ENCODE assay signal across 11 cellular contexts in the genomic region with DNA sequence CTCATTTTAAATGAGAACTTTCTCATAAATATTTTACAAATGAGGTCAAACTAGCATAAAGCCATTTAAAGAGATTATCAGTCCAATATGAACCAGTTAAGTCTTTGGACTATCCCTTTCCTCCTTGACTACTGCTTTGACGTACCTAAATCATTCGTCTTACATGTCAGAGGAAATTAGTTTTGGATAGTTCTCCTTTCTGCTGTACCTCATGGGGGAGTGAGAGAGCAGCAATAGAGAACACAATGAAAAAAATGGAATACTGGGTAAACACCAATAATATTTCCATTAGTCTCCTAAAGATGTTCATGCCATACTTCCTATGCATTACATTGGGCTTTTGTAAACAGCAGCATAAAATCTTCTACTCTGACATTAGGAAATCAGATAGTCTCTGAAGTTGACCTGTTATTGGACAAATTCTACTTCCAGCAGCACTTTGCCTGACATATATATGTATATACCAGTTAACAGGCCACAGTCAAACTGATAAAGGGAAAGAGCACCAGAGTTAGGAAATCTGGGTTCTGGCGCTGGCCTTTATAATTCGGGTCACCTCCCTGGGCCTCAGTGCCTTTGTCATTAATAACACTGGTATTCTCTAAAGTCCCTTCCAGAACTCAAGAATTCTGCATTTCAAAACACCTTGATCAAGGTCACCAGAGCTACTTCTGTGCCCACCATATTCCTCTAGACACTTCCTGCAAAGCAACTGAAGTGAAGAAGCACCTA. TPM values are rescaled to one million over a fixed set of nuclear protein-coding genes. Genes with fewer than 3 reads are reported as not detected.
DNase-seq lines count a peak whose midpoint lies in the region; ATAC-seq, FAIRE-seq and TF ChIP-seq lines count a peak whose summit lies in the region.
"Had no signal": no experiment of that assay in that cellular context is flagged by ENCODE, and none has a peak within 500 bp of the region (broad histone marks: within the 10 kb centered on the region; RNA-seq: fewer than 3 reads in every experiment).

No MANE protein-coding gene starts in this region.

- no peak overlapping the region for H3K4me3 Mint-ChIP-seq in activated CD4-positive, alpha-beta T cell treated with anti-CD3 and anti-CD28 coated beads, Interleukin-2, amount 10 ng/mL, durations not matched to agents 24 days and 14 days
- H3K4me3 Mint-ChIP-seq: neural crest cell; stimulated activated memory B cell treated with anti-CD40 and anti-IgM and Interleukin-4, amounts not matched to agents 10 μg/mL and 1 μg/mL and 100 μg/mL, for 72 hours had no signal

- H3K4me1 Mint-ChIP-seq in activated CD4-positive, alpha-beta T cell treated with anti-CD3 and anti-CD28 coated beads, Interleukin-2, amount 10 ng/mL, durations not matched to agents 24 days and 14 days, result peaks cover 15% of the 10 kb centered on the region
- H3K4me1 Mint-ChIP-seq: neural crest cell had no signal

- no peaks in the 10 kb centered on the region for H4K20me1 ChIP-seq in HepG2 (ENCODE audit: insufficient read depth, low read length)
- no peaks in the 10 kb centered on the region for H4K20me1 ChIP-seq in hepatocyte (ENCODE audit: insufficient read depth, poor library complexity, severe bottlenecking)

- no peak for FAIRE-seq in HepG2 (lab: Jason Lieb, UNC)

- POLR2A ChIA-PET in HepG2 (lab: Yijun Ruan, JAX), result no interaction called here

- CTCF ChIA-PET in HepG2 (lab: Yijun Ruan, JAX; ENCODE audit: low intra/inter-chr PET ratio, low total read pairs), result no interaction called here

- H3K79me2 ChIP-seq in HepG2 (ENCODE audit: insufficient read depth, low read length), result no peaks in the 10 kb centered on the region
- H3K79me2 ChIP-seq in hepatocyte, result no peaks in the 10 kb centered on the region

- intact Hi-C loops in HepG2 (cut with micrococcal nuclease; ENCODE audit: unreplicated experiment), result no loop called here
- intact Hi-C loops in activated CD4-positive, alpha-beta T cell treated with anti-CD3 and anti-CD28 coated beads, Interleukin-2, amount 10 ng/mL, durations not matched to agents 24 days and 14 days (cut with micrococcal nuclease), result no loop called here

- H3K4me2 ChIP-seq in HepG2 (ENCODE audit: low read depth, low read length) (no peak overlapping the region), hepatocyte (no peak overlapping the region)

- no peak for TF ChIP-seq EP300 in HepG2 (IDR thresholded peaks at IDR 0.05; ENCODE audit: low read depth in 2 of 2, low read length in 2 of 2)
- no peak for TF ChIP-seq EP300 in HepG2 (CRISPR knock-in tag; IDR thresholded peaks at IDR 0.05; ENCODE audit: borderline replicate concordance)

- H3K4me3 ChIP-seq in liver (ENCODE audit: low read depth in 1 of 3, low read length in 3 of 3) (no peak overlapping the region), HepG2 (replicated peaks in 1 of 3; ENCODE audit: insufficient read depth in 1 of 3, low read depth in 2 of 3, low read length in 3 of 3) (no peak overlapping the region), hepatocyte (no peak overlapping the region)

- ATAC-seq in HepG2 (no peak), GM19023 (IDR thresholded peaks at IDR 0.05; ENCODE audit: unreplicated experiment) (no peak)
- ATAC-seq: stimulated activated memory B cell treated with anti-CD40 and anti-IgM and Interleukin-4, amounts not matched to agents 10 μg/mL and 1 μg/mL and 100 μg/mL, for 72 hours had no signal

- peaks cover 9% of the 10 kb centered on the region for H3K9me3 Mint-ChIP-seq in activated CD4-positive, alpha-beta T cell treated with anti-CD3 and anti-CD28 coated beads, Interleukin-2, amount 10 ng/mL, durations not matched to agents 24 days and 14 days

- H3K27ac Mint-ChIP-seq in activated CD4-positive, alpha-beta T cell treated with anti-CD3 and anti-CD28 coated beads, Interleukin-2, amount 10 ng/mL, durations not matched to agents 24 days and 14 days, result no peak overlapping the region

- WGBS in liver, result 86% methylated on average over 4 of the region's 4 CpGs
- 82% methylated on average over 4 of the region's 4 CpGs for WGBS in HepG2 (ENCODE audit: low lambda C conversion rate)
- 84% methylated on average over 4 of the region's 4 CpGs for WGBS in hepatocyte (ENCODE audit: low lambda C conversion rate, missing lambda C conversion rate)

- in situ Hi-C loops in HepG2 (cut with HindIII; ENCODE audit: extremely low pct_ligation_motif_present, low pct_unique_long_range_greater_than_20kb), result no loop called here

- no peaks in the 10 kb centered on the region for H3K9me2 ChIP-seq in hepatocyte (replicated peaks; ENCODE audit: insufficient read depth)

- no peaks in the 10 kb centered on the region for H3K27me3 ChIP-seq in liver (ENCODE audit: control insufficient read depth in 4 of 4, insufficient read depth in 4 of 4, low read length in 3 of 4)
- H3K27me3 ChIP-seq in HepG2 (ENCODE audit: control insufficient read depth in 1 of 2, insufficient read depth in 2 of 2, low read length in 2 of 2), result no peaks in the 10 kb centered on the region
- no peaks in the 10 kb centered on the region for H3K27me3 ChIP-seq in hepatocyte

- TF ChIP-seq CTCF in liver (IDR thresholded peaks at IDR 0.05; ENCODE audit: low read depth, low read length, missing input control), result peak; percentile 28
- TF ChIP-seq CTCF in HepG2 (CRISPR knock-in tag; IDR thresholded peaks at IDR 0.05), result no peak
- TF ChIP-seq CTCF in hepatocyte (IDR thresholded peaks at IDR 0.05; ENCODE audit: poor library complexity), result peak; percentile 39

- no peak for DNase-seq in HepG2 (ENCODE audit: low spot score)
- peak; percentile 2 for DNase-seq in SW480 (ENCODE audit: low spot score)
- DNase-seq in hepatocyte (ENCODE audit: low spot score), result no peak
- no peak for DNase-seq in NCI-H2029 treated with DMSO at 0.1 percent for 48 hours (lab: John Stamatoyannopoulos, UW)
- no peak for DNase-seq in activated effector memory CD4-positive, alpha-beta T cell treated with Interleukin-2 at 50 U/mL for 16 hours
- DNase-seq in activated CD4-positive, alpha-beta T cell treated with anti-CD3 and anti-CD28 coated beads, Interleukin-2, amount 10 ng/mL, durations not matched to agents 24 days and 14 days, result no peak

- H2AFZ ChIP-seq in HepG2 (ENCODE audit: low read length), result no peak overlapping the region
- H2AFZ ChIP-seq in hepatocyte, result no peak overlapping the region

- H3K27ac ChIP-seq in liver (ENCODE audit: low read depth in 1 of 2, low read length in 2 of 2) (no peak overlapping the region), HepG2 (ENCODE audit: extremely low read length, insufficient read depth, low read length) (no peak overlapping the region), hepatocyte (no peak overlapping the region)
- H3K27ac ChIP-seq: WERI-Rb-1 had no signal

- peaks cover 67% of the 10 kb centered on the region for H3K36me3 Mint-ChIP-seq in activated CD4-positive, alpha-beta T cell treated with anti-CD3 and anti-CD28 coated beads, Interleukin-2, amount 10 ng/mL, durations not matched to agents 24 days and 14 days (ENCODE audit: low read depth)

- TF ChIP-seq RAD21 in liver (IDR thresholded peaks at IDR 0.05), result peak; percentile 68 to 76
- no peak for TF ChIP-seq RAD21 in HepG2 (CRISPR knock-in tag; IDR thresholded peaks at IDR 0.05)

- peaks cover 0 to 31% (median 28%) of the 10 kb centered on the region in 4 donors for H3K36me3 ChIP-seq in liver (ENCODE audit: control insufficient read depth in 4 of 4, insufficient read depth in 3 of 4, low read depth in 1 of 4, low read length in 3 of 4)
- peaks cover 8 to 28% of the 10 kb centered on the region in 2 experiments; a peak in 4 of 5 replicates for H3K36me3 ChIP-seq in HepG2 (replicated peaks in 1 of 2; ENCODE audit: control insufficient read depth in 1 of 2, insufficient read depth in 2 of 2, low read length in 2 of 2)
- H3K36me3 ChIP-seq in hepatocyte (replicated peaks; ENCODE audit: insufficient read depth, low read depth), result peaks cover 8% of the 10 kb centered on the region

- no peaks in the 10 kb centered on the region for H3K9me3 ChIP-seq in liver (ENCODE audit: control insufficient read depth in 4 of 4, low read length in 3 of 4)
- H3K9me3 ChIP-seq in HepG2 (ENCODE audit: low read length), result peaks cover 14% of the 10 kb centered on the region; the same call in 1 of the 2 replicates
- no peaks in the 10 kb centered on the region for H3K9me3 ChIP-seq in hepatocyte (ENCODE audit: low read depth)

- BruUV-seq in HepG2 (replicated peaks; lab: Mats Ljungman, UMichigan), result no TSS peak

- TF ChIP-seq POLR2A in HepG2 (IDR thresholded peaks at IDR 0.05; ENCODE audit: insufficient read depth in 1 of 2, low read depth in 2 of 2, low read length in 2 of 2), result no peak

- H3K4me1 ChIP-seq in liver (ENCODE audit: control insufficient read depth in 4 of 4, insufficient read depth in 4 of 4, low read length in 3 of 4), result no peaks in the 10 kb centered on the region
- H3K4me1 ChIP-seq in HepG2 (ENCODE audit: insufficient read depth, low read length), result no peaks in the 10 kb centered on the region
- H3K4me1 ChIP-seq in hepatocyte (ENCODE audit: insufficient read depth), result no peaks in the 10 kb centered on the region

- H3K9ac ChIP-seq in liver (ENCODE audit: low read depth in 1 of 2, low read length in 2 of 2) (no peak overlapping the region), HepG2 (ENCODE audit: insufficient read depth, low read depth, low read length) (no peak overlapping the region)

- H3K27me3 Mint-ChIP-seq in activated CD4-positive, alpha-beta T cell treated with anti-CD3 and anti-CD28 coated beads, Interleukin-2, amount 10 ng/mL, durations not matched to agents 24 days and 14 days, result no peaks in the 10 kb centered on the region
- H3K27me3 Mint-ChIP-seq: stimulated activated memory B cell treated with anti-CD40 and anti-IgM and Interleukin-4, amounts not matched to agents 10 μg/mL and 1 μg/mL and 100 μg/mL, for 72 hours had no signal

RNA-seq across cellular contexts. Expression of a gene that starts 26.8 kb away (rescaled TPM):
- 10 to 100 TPM; 25.4 to 30.0 TPM for total RNA-seq in liver
- 10 to 100 TPM; 36.4 to 54.2 TPM for polyA plus RNA-seq in liver
- total RNA-seq in HepG2 (2016; rRNA removed; fragmentation: Illumina TruSeq; extraction: Trizol), result 77.8 and 78.2 TPM in 2 replicates
- 22.6 and 30.9 TPM in 2 replicates for total RNA-seq in HepG2 (2016; cell fraction: cytosol; rRNA removed; fragmentation: Illumina TruSeq; extraction: Trizol; ENCODE audit: low read depth)
- 79.0 and 81.0 TPM in 2 replicates for total RNA-seq in HepG2 (2016; cell fraction: insoluble cytoplasmic fraction; rRNA removed; fragmentation: Illumina TruSeq; extraction: Trizol)
- 54.0 and 62.0 TPM in 2 replicates for total RNA-seq in HepG2 (2016; cell fraction: membrane; rRNA removed; fragmentation: Illumina TruSeq; extraction: Trizol)
- total RNA-seq in HepG2 (2016; cell fraction: nucleus; rRNA removed; fragmentation: Illumina TruSeq; extraction: Trizol), result 45.2 and 47.9 TPM in 2 replicates
- 41.9 and 50.0 TPM in 2 replicates for polyA plus RNA-seq in HepG2 (2011; rRNA removed)
- 40.2 and 43.5 TPM in 2 replicates for polyA plus RNA-seq in HepG2 (2011; cell fraction: cytosol; rRNA removed)
- 46.3 and 51.0 TPM in 2 replicates for polyA plus RNA-seq in HepG2 (2011; cell fraction: nucleus; rRNA removed)
- polyA plus RNA-seq in HepG2 (2012), result 37.3 and 63.6 TPM in 2 replicates
- polyA plus RNA-seq in HepG2 (2016; cell fraction: cytosol; fragmentation: Illumina TruSeq; extraction: Trizol; ENCODE audit: low read depth), result 30.9 and 42.2 TPM in 2 replicates
- 74.7 and 81.2 TPM in 2 replicates for polyA plus RNA-seq in HepG2 (2016; cell fraction: insoluble cytoplasmic fraction; fragmentation: Illumina TruSeq; extraction: Trizol; ENCODE audit: low read depth)
- 45.4 and 51.3 TPM in 2 replicates for polyA plus RNA-seq in HepG2 (2016; cell fraction: membrane; fragmentation: Illumina TruSeq; extraction: Trizol; ENCODE audit: low read depth)
- polyA plus RNA-seq in HepG2 (2016; cell fraction: nucleus; fragmentation: Illumina TruSeq; extraction: Trizol; ENCODE audit: insufficient read depth, low read depth), result 89.5 and 98.9 TPM in 2 replicates
- 49.3 and 54.0 TPM in 2 replicates for polyA minus RNA-seq in HepG2 (2011; rRNA and poly(A)+ RNA removed; ENCODE audit: low replicate concordance)
- polyA minus RNA-seq in HepG2 (2011; cell fraction: cytosol; rRNA and poly(A)+ RNA removed), result 21.8 and 22.8 TPM in 2 replicates
- polyA minus RNA-seq in HepG2 (2011; cell fraction: nucleus; rRNA and poly(A)+ RNA removed), result 29.0 and 29.6 TPM in 2 replicates
- total RNA-seq in hepatocyte, result 47.8 and 52.7 TPM in 2 replicates
- 140 and 155 TPM in 2 replicates for polyA plus RNA-seq in hepatocyte
- 113 and 117 TPM in 2 replicates for total RNA-seq in activated CD4-positive, alpha-beta T cell treated with anti-CD3 and anti-CD28 coated beads, Interleukin-2, amount 10 ng/mL, durations not matched to agents 24 days and 14 days

RNA-seq across cellular contexts. Expression of a gene that starts 34.3 kb away (rescaled TPM):
- total RNA-seq in liver, result 1 to 10 TPM; 1.0 to 1.5 TPM
- polyA plus RNA-seq in liver, result under 1 TPM; 0.21 to 0.22 TPM
- not detected in 2 replicates for total RNA-seq in HepG2 (2016; rRNA removed; fragmentation: Illumina TruSeq; extraction: Trizol)
- total RNA-seq in HepG2 (2016; cell fraction: cytosol; rRNA removed; fragmentation: Illumina TruSeq; extraction: Trizol; ENCODE audit: low read depth), result not detected in 2 replicates
- total RNA-seq in HepG2 (2016; cell fraction: insoluble cytoplasmic fraction; rRNA removed; fragmentation: Illumina TruSeq; extraction: Trizol), result not detected in 2 replicates
- not detected in 2 replicates for total RNA-seq in HepG2 (2016; cell fraction: membrane; rRNA removed; fragmentation: Illumina TruSeq; extraction: Trizol)
- not detected in 2 replicates for total RNA-seq in HepG2 (2016; cell fraction: nucleus; rRNA removed; fragmentation: Illumina TruSeq; extraction: Trizol)
- polyA plus RNA-seq in HepG2 (2011; rRNA removed), result not detected in 2 replicates
- polyA plus RNA-seq in HepG2 (2011; cell fraction: cytosol; rRNA removed), result not detected in 2 replicates
- not detected in 2 replicates for polyA plus RNA-seq in HepG2 (2011; cell fraction: nucleus; rRNA removed)
- not detected in 2 replicates for polyA plus RNA-seq in HepG2 (2012)
- not detected in 2 replicates for polyA plus RNA-seq in HepG2 (2016; cell fraction: cytosol; fragmentation: Illumina TruSeq; extraction: Trizol; ENCODE audit: low read depth)
- not detected in 2 replicates for polyA plus RNA-seq in HepG2 (2016; cell fraction: insoluble cytoplasmic fraction; fragmentation: Illumina TruSeq; extraction: Trizol; ENCODE audit: low read depth)
- polyA plus RNA-seq in HepG2 (2016; cell fraction: membrane; fragmentation: Illumina TruSeq; extraction: Trizol; ENCODE audit: low read depth), result not detected in 2 replicates
- not detected in 2 replicates for polyA plus RNA-seq in HepG2 (2016; cell fraction: nucleus; fragmentation: Illumina TruSeq; extraction: Trizol; ENCODE audit: insufficient read depth, low read depth)
- polyA minus RNA-seq in HepG2 (2011; rRNA and poly(A)+ RNA removed; ENCODE audit: low replicate concordance), result not detected in 2 replicates
- polyA minus RNA-seq in HepG2 (2011; cell fraction: cytosol; rRNA and poly(A)+ RNA removed), result not detected in 2 replicates
- not detected in 2 replicates for polyA minus RNA-seq in HepG2 (2011; cell fraction: nucleus; rRNA and poly(A)+ RNA removed)
- 0.07 and 0.24 TPM in 2 replicates for total RNA-seq in hepatocyte
- polyA plus RNA-seq in hepatocyte, result not detected in 2 replicates
- 12.5 and 13.0 TPM in 2 replicates for total RNA-seq in activated CD4-positive, alpha-beta T cell treated with anti-CD3 and anti-CD28 coated beads, Interleukin-2, amount 10 ng/mL, durations not matched to agents 24 days and 14 days
- total RNA-seq: neural crest cell had no signal

RNA-seq across cellular contexts. Expression of a gene that starts 54.2 kb away (rescaled TPM):
- total RNA-seq in liver, result 1 to 10 TPM; 2.7 to 3.8 TPM
- polyA plus RNA-seq in liver, result 1 to 10 TPM in 1 of 2 donors, under 1 TPM in 1; 0.89 to 2.1 TPM
- total RNA-seq in HepG2 (2016; rRNA removed; fragmentation: Illumina TruSeq; extraction: Trizol), result 0.15 TPM in 1 of 2 replicates, not detected in the other
- total RNA-seq in HepG2 (2016; cell fraction: cytosol; rRNA removed; fragmentation: Illumina TruSeq; extraction: Trizol; ENCODE audit: low read depth), result not detected in 2 replicates
- total RNA-seq in HepG2 (2016; cell fraction: insoluble cytoplasmic fraction; rRNA removed; fragmentation: Illumina TruSeq; extraction: Trizol), result 0.04 and 0.07 TPM in 2 replicates
- total RNA-seq in HepG2 (2016; cell fraction: membrane; rRNA removed; fragmentation: Illumina TruSeq; extraction: Trizol), result not detected in 2 replicates
- 0.16 TPM in 1 of 2 replicates, not detected in the other for total RNA-seq in HepG2 (2016; cell fraction: nucleus; rRNA removed; fragmentation: Illumina TruSeq; extraction: Trizol)
- 0.01 and 0.07 TPM in 2 replicates for polyA plus RNA-seq in HepG2 (2011; rRNA removed)
- polyA plus RNA-seq in HepG2 (2011; cell fraction: cytosol; rRNA removed), result 0.01 and 0.10 TPM in 2 replicates
- 0.09 and 0.13 TPM in 2 replicates for polyA plus RNA-seq in HepG2 (2011; cell fraction: nucleus; rRNA removed)
- polyA plus RNA-seq in HepG2 (2012), result 0.04 TPM in 1 of 2 replicates, not detected in the other
- polyA plus RNA-seq in HepG2 (2016; cell fraction: cytosol; fragmentation: Illumina TruSeq; extraction: Trizol; ENCODE audit: low read depth), result not detected in 2 replicates
- polyA plus RNA-seq in HepG2 (2016; cell fraction: insoluble cytoplasmic fraction; fragmentation: Illumina TruSeq; extraction: Trizol; ENCODE audit: low read depth), result 0.09 TPM in 1 of 2 replicates, not detected in the other
- polyA plus RNA-seq in HepG2 (2016; cell fraction: membrane; fragmentation: Illumina TruSeq; extraction: Trizol; ENCODE audit: low read depth), result 0.03 TPM in 1 of 2 replicates, not detected in the other
- 0.18 TPM in 1 of 2 replicates, not detected in the other for polyA plus RNA-seq in HepG2 (2016; cell fraction: nucleus; fragmentation: Illumina TruSeq; extraction: Trizol; ENCODE audit: insufficient read depth, low read depth)
- not detected in 2 replicates for polyA minus RNA-seq in HepG2 (2011; rRNA and poly(A)+ RNA removed; ENCODE audit: low replicate concordance)
- polyA minus RNA-seq in HepG2 (2011; cell fraction: cytosol; rRNA and poly(A)+ RNA removed), result not detected in 2 replicates
- polyA minus RNA-seq in HepG2 (2011; cell fraction: nucleus; rRNA and poly(A)+ RNA removed), result not detected in 2 replicates
- 1.7 and 1.8 TPM in 2 replicates for total RNA-seq in hepatocyte
- 0.56 and 1.5 TPM in 2 replicates for polyA plus RNA-seq in hepatocyte
- total RNA-seq in activated CD4-positive, alpha-beta T cell treated with anti-CD3 and anti-CD28 coated beads, Interleukin-2, amount 10 ng/mL, durations not matched to agents 24 days and 14 days, result 3.6 and 4.2 TPM in 2 replicates

RNA-seq across cellular contexts. Expression of a gene that starts 56.3 kb away (rescaled TPM):
- total RNA-seq in liver (10 to 100 TPM in 1 of 2 donors, 1 to 10 TPM in 1; 7.2 to 11.1 TPM), HepG2 (2016; rRNA removed; fragmentation: Illumina TruSeq; extraction: Trizol) (14.2 and 22.9 TPM in 2 replicates), hepatocyte (13.6 and 14.5 TPM in 2 replicates)
- polyA plus RNA-seq in liver (1 to 10 TPM; 4.7 to 6.1 TPM), HepG2 (2011; rRNA removed) (12.9 and 15.3 TPM in 2 replicates), hepatocyte (15.4 and 16.3 TPM in 2 replicates)
- total RNA-seq in HepG2 (2016; cell fraction: cytosol; rRNA removed; fragmentation: Illumina TruSeq; extraction: Trizol; ENCODE audit: low read depth), result 4.3 and 4.4 TPM in 2 replicates
- total RNA-seq in HepG2 (2016; cell fraction: insoluble cytoplasmic fraction; rRNA removed; fragmentation: Illumina TruSeq; extraction: Trizol), result 13.2 and 23.1 TPM in 2 replicates
- total RNA-seq in HepG2 (2016; cell fraction: membrane; rRNA removed; fragmentation: Illumina TruSeq; extraction: Trizol), result 7.0 and 8.7 TPM in 2 replicates
- total RNA-seq in HepG2 (2016; cell fraction: nucleus; rRNA removed; fragmentation: Illumina TruSeq; extraction: Trizol), result 31.6 and 36.9 TPM in 2 replicates
- 5.0 and 9.4 TPM in 2 replicates for polyA plus RNA-seq in HepG2 (2011; cell fraction: cytosol; rRNA removed)
- polyA plus RNA-seq in HepG2 (2011; cell fraction: nucleus; rRNA removed), result 11.8 and 15.2 TPM in 2 replicates
- polyA plus RNA-seq in HepG2 (2012), result 10.8 and 13.8 TPM in 2 replicates
- polyA plus RNA-seq in HepG2 (2016; cell fraction: cytosol; fragmentation: Illumina TruSeq; extraction: Trizol; ENCODE audit: low read depth), result 1.1 and 1.2 TPM in 2 replicates
- polyA plus RNA-seq in HepG2 (2016; cell fraction: insoluble cytoplasmic fraction; fragmentation: Illumina TruSeq; extraction: Trizol; ENCODE audit: low read depth), result 8.9 and 10.3 TPM in 2 replicates
- 2.7 TPM in 2 replicates for polyA plus RNA-seq in HepG2 (2016; cell fraction: membrane; fragmentation: Illumina TruSeq; extraction: Trizol; ENCODE audit: low read depth)
- 46.4 and 46.8 TPM in 2 replicates for polyA plus RNA-seq in HepG2 (2016; cell fraction: nucleus; fragmentation: Illumina TruSeq; extraction: Trizol; ENCODE audit: insufficient read depth, low read depth)
- polyA minus RNA-seq in HepG2 (2011; rRNA and poly(A)+ RNA removed; ENCODE audit: low replicate concordance), result 13.9 and 23.0 TPM in 2 replicates
- 9.5 and 12.0 TPM in 2 replicates for polyA minus RNA-seq in HepG2 (2011; cell fraction: cytosol; rRNA and poly(A)+ RNA removed)
- 25.5 and 34.2 TPM in 2 replicates for polyA minus RNA-seq in HepG2 (2011; cell fraction: nucleus; rRNA and poly(A)+ RNA removed)
- 23.9 and 25.6 TPM in 2 replicates for total RNA-seq in activated CD4-positive, alpha-beta T cell treated with anti-CD3 and anti-CD28 coated beads, Interleukin-2, amount 10 ng/mL, durations not matched to agents 24 days and 14 days
